23 cellular contexts compared by ENCODE assay signal in the genomic region with DNA sequence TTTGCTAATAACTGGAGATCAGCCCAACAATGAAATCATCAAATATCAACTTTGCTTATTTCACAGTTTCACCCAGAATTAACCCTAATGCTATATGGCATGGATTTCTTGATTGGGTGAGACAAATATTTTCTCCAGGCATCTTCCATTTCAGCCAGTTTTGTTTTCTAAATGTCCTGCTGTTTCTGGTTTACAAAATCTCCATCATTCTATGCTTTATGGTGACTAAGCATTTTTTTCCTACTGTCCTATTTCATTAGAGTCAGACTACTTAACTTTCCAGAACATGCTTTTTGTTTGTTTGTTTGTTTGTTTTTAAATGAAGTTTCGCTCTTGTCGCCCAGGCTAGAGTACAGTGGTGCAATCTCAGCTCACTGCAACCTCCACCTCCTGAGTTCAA. TPM values are rescaled to one million over a fixed set of nuclear protein-coding genes. Genes with fewer than 3 reads are reported as not detected.
DNase-seq lines count a peak whose midpoint lies in the region; ATAC-seq, FAIRE-seq and TF ChIP-seq lines count a peak whose summit lies in the region.
"Had no signal": no experiment of that assay in that cellular context is flagged by ENCODE, and none has a peak within 500 bp of the region (broad histone marks: within the 10 kb centered on the region; RNA-seq: fewer than 3 reads in every experiment).

No MANE protein-coding gene starts in this region.

- no peak for TF ChIP-seq POLR2A in HepG2 (IDR thresholded peaks at IDR 0.05; ENCODE audit: insufficient read depth in 1 of 2, low read depth in 2 of 2, low read length in 2 of 2)
- no peak for TF ChIP-seq POLR2A in right lobe of liver (IDR thresholded peaks at IDR 0.05)

- peaks cover 9% of the 10 kb centered on the region for H3K4me1 ChIP-seq in HepG2 (ENCODE audit: insufficient read depth, low read length)
- peaks cover 0 to 10% (median 0%) of the 10 kb centered on the region in 4 donors for H3K4me1 ChIP-seq in right lobe of liver
- H3K4me1 ChIP-seq in small intestine (ENCODE audit: control insufficient read depth in 2 of 2, insufficient read depth in 1 of 2, low read depth in 1 of 2, low read length in 1 of 2) = no peaks in the 10 kb centered on the region
- H3K4me1 ChIP-seq: BE2C; BLaER1 treated with 17β-estradiol and CSF1 and Interleukin-3, amounts not matched to agents 10 nM and 100 nM had no signal

- H3K9me3 ChIP-seq in HepG2 (ENCODE audit: low read length) (no peaks in the 10 kb centered on the region), right lobe of liver (no peaks in the 10 kb centered on the region), small intestine (ENCODE audit: control insufficient read depth, low read depth) (no peaks in the 10 kb centered on the region)
- H3K9me3 ChIP-seq: BE2C had no signal

- H3K79me2 ChIP-seq in HepG2 (ENCODE audit: insufficient read depth, low read length) = no peaks in the 10 kb centered on the region

- H3K4me2 ChIP-seq in HepG2 (ENCODE audit: low read depth, low read length) = no peak overlapping the region
- H3K4me2 ChIP-seq: BLaER1 treated with 17β-estradiol and CSF1 and Interleukin-3, amounts not matched to agents 10 nM and 100 nM had no signal

- no peak for TF ChIP-seq RAD21 in HepG2 (CRISPR knock-in tag; IDR thresholded peaks at IDR 0.05)

- in situ Hi-C loops in HepG2 (cut with HindIII; ENCODE audit: extremely low pct_ligation_motif_present, low pct_unique_long_range_greater_than_20kb) = no loop called here

- DNase-seq in HepG2 (ENCODE audit: low spot score) = no peak
- no peak for DNase-seq in right lobe of liver
- peak; percentile 24 for DNase-seq in choroid plexus epithelial cell (ENCODE audit: low read depth)
- peak; percentile 61 for DNase-seq in fibroblast of gingiva (ENCODE audit: low read depth)
- DNase-seq in small intestine = no peak
- no peak for DNase-seq in SHP77 (lab: John Stamatoyannopoulos, UW)
- DNase-seq: ACHN; AML-193; BE2C; CD4-positive, alpha-beta T cell; CD8-positive, alpha-beta memory T cell; DMS53; DMS79 treated with DMSO at 0.1 percent for 48 hours; GF-D8; GM23248; H9 had no signal

- no peak overlapping the region for H3K9ac ChIP-seq in HepG2 (ENCODE audit: insufficient read depth, low read depth, low read length)
- H3K9ac ChIP-seq: BLaER1 treated with 17β-estradiol and CSF1 and Interleukin-3, amounts not matched to agents 10 nM and 100 nM; GM23248 had no signal

- H3K36me3 ChIP-seq in HepG2 (replicated peaks in 1 of 2; ENCODE audit: control insufficient read depth in 1 of 2, insufficient read depth in 2 of 2, low read length in 2 of 2) = no peaks in the 10 kb centered on the region; a peak in 1 of 5 replicates
- H3K36me3 ChIP-seq in right lobe of liver = no peaks in the 10 kb centered on the region
- H3K36me3 ChIP-seq in small intestine (ENCODE audit: control insufficient read depth in 2 of 2, insufficient read depth in 2 of 2, low read length in 2 of 2) = no peaks in the 10 kb centered on the region
- H3K36me3 ChIP-seq: BE2C; BLaER1 treated with 17β-estradiol and CSF1 and Interleukin-3, amounts not matched to agents 10 nM and 100 nM had no signal

- intact Hi-C loops in HepG2 (cut with micrococcal nuclease; ENCODE audit: unreplicated experiment) (no loop called here), right lobe of liver (cut with DNase I) (no loop called here)

- TF ChIP-seq EP300 in HepG2 (IDR thresholded peaks at IDR 0.05; ENCODE audit: low read depth in 2 of 2, low read length in 2 of 2) (no peak), HepG2 (CRISPR knock-in tag; IDR thresholded peaks at IDR 0.05; ENCODE audit: borderline replicate concordance) (no peak)

- no peak overlapping the region for H3K4me3 ChIP-seq in HepG2 (replicated peaks in 1 of 3; ENCODE audit: insufficient read depth in 1 of 3, low read depth in 2 of 3, low read length in 3 of 3)
- H3K4me3 ChIP-seq in right lobe of liver = no peak overlapping the region
- H3K4me3 ChIP-seq in choroid plexus epithelial cell (ENCODE audit: low read depth, low read length) = no peak overlapping the region
- no peak overlapping the region for H3K4me3 ChIP-seq in small intestine (ENCODE audit: low read depth in 1 of 2, low read length in 2 of 2)
- H3K4me3 ChIP-seq: BLaER1 treated with 17β-estradiol and CSF1 and Interleukin-3, amounts not matched to agents 10 nM and 100 nM; GM23248 had no signal

- no peak for FAIRE-seq in HepG2 (lab: Jason Lieb, UNC)
- FAIRE-seq in small intestine (lab: Jason Lieb, UNC) = no peak
- FAIRE-seq: A204.1, GM12891, GM18507 had no signal

- H3K27ac ChIP-seq in HepG2 (ENCODE audit: extremely low read length, insufficient read depth, low read length) (no peak overlapping the region), right lobe of liver (no peak overlapping the region), small intestine (ENCODE audit: low read depth in 1 of 2, low read length in 1 of 2) (no peak overlapping the region)
- H3K27ac ChIP-seq: 22Rv1; BLaER1 treated with 17β-estradiol and CSF1 and Interleukin-3, amounts not matched to agents 10 nM and 100 nM; GM23248 had no signal

- H4K20me1 ChIP-seq in HepG2 (ENCODE audit: insufficient read depth, low read length) = no peaks in the 10 kb centered on the region
- H4K20me1 ChIP-seq: BLaER1 treated with 17β-estradiol and CSF1 and Interleukin-3, amounts not matched to agents 10 nM and 100 nM had no signal

- no peak overlapping the region for H2AFZ ChIP-seq in HepG2 (ENCODE audit: low read length)
- H2AFZ ChIP-seq: GM23248 had no signal

- POLR2A ChIA-PET in HepG2 (lab: Yijun Ruan, JAX) = no interaction called here

- TF ChIP-seq CTCF in HepG2 (CRISPR knock-in tag; IDR thresholded peaks at IDR 0.05) (no peak), right lobe of liver (IDR thresholded peaks at IDR 0.05) (no peak), choroid plexus epithelial cell (conservative IDR thresholded peaks at IDR 0.05; ENCODE audit: low read depth, low read length) (no peak)

- CTCF ChIA-PET in HepG2 (lab: Yijun Ruan, JAX; ENCODE audit: low intra/inter-chr PET ratio, low total read pairs) = no interaction called here

- ATAC-seq in HepG2 (no peak), right lobe of liver (no peak), HG03159 (IDR thresholded peaks at IDR 0.05; ENCODE audit: unreplicated experiment) (no peak)
- ATAC-seq: HCT116 had no signal

- BruUV-seq in HepG2 (replicated peaks; lab: Mats Ljungman, UMichigan) = no TSS peak

- peaks cover 2 to 65% of the 10 kb centered on the region in 2 experiments; a peak in 4 of 5 replicates for H3K27me3 ChIP-seq in HepG2 (ENCODE audit: control insufficient read depth in 1 of 2, insufficient read depth in 2 of 2, low read length in 2 of 2)
- H3K27me3 ChIP-seq in right lobe of liver = no peaks in the 10 kb centered on the region
- H3K27me3 ChIP-seq in small intestine (ENCODE audit: control insufficient read depth in 2 of 2, insufficient read depth in 2 of 2, low read length in 2 of 2) = no peaks in the 10 kb centered on the region
- H3K27me3 ChIP-seq: BLaER1 treated with 17β-estradiol and CSF1 and Interleukin-3, amounts not matched to agents 10 nM and 100 nM had no signal

- WGBS in HepG2 (ENCODE audit: low lambda C conversion rate) = 55% methylated on average over 2 of the region's 2 CpGs
- 100% methylated on average over 2 of the region's 2 CpGs for WGBS in right lobe of liver (ENCODE audit: insufficient coverage, low coverage, low lambda C conversion rate, missing lambda C conversion rate)
- WGBS in small intestine, 3 donors = 87 to 98% (median 95%) methylated on average over 2 of the region's 2 CpGs

TF ChIP-seq in HepG2, 621 proteins besides CTCF, POLR2A, EP300 and RAD21:
- peak; percentile 85 for TF ChIP-seq MAFF (IDR thresholded peaks at IDR 0.05; ENCODE audit: low read depth, low read length)
- TF ChIP-seq ZNF556 (CRISPR knock-in tag; IDR thresholded peaks at IDR 0.05; ENCODE audit: borderline replicate concordance) = no peak
- TF ChIP-seq EED (CRISPR knock-in tag; IDR thresholded peaks at IDR 0.05) = no peak
- peak; percentile 89 to 90 for TF ChIP-seq MAFK (conservative IDR thresholded peaks at IDR 0.05 in 1 of 2, IDR thresholded peaks at IDR 0.05 in 1 of 2; ENCODE audit: low read length in 2 of 2)
- TF ChIP-seq BRCA1 (CRISPR knock-in tag; IDR thresholded peaks at IDR 0.05) = no peak
- no peak for TF ChIP-seq LCORL (IDR thresholded peaks at IDR 0.05)
- TF ChIP-seq LCORL (CRISPR knock-in tag; IDR thresholded peaks at IDR 0.05) = no peak
- TF ChIP-seq NFE2L2 (IDR thresholded peaks at IDR 0.05; ENCODE audit: low read length) = peak; percentile 82

RNA-seq across cellular contexts. Expression of a gene that starts 59.5 kb away (rescaled TPM):
- total RNA-seq in HepG2 (2016; rRNA removed; fragmentation: Illumina TruSeq; extraction: Trizol) (22.9 and 36.6 TPM in 2 replicates), right lobe of liver (10 to 100 TPM in 5 of 6 experiments, 1 to 10 TPM in 1; 7.1 to 12.8 (median 10.5) TPM)
- 6.8 and 7.3 TPM in 2 replicates for total RNA-seq in HepG2 (2016; cell fraction: cytosol; rRNA removed; fragmentation: Illumina TruSeq; extraction: Trizol; ENCODE audit: low read depth)
- 22.6 and 31.6 TPM in 2 replicates for total RNA-seq in HepG2 (2016; cell fraction: insoluble cytoplasmic fraction; rRNA removed; fragmentation: Illumina TruSeq; extraction: Trizol)
- total RNA-seq in HepG2 (2016; cell fraction: membrane; rRNA removed; fragmentation: Illumina TruSeq; extraction: Trizol) = 7.4 and 8.0 TPM in 2 replicates
- total RNA-seq in HepG2 (2016; cell fraction: nucleus; rRNA removed; fragmentation: Illumina TruSeq; extraction: Trizol) = 22.2 and 23.8 TPM in 2 replicates
- polyA plus RNA-seq in HepG2 (2011; rRNA removed) (12.6 and 12.9 TPM in 2 replicates), small intestine (1 to 10 TPM; 4.5 to 8.9 (median 8.7) TPM)
- 9.3 and 11.0 TPM in 2 replicates for polyA plus RNA-seq in HepG2 (2011; cell fraction: cytosol; rRNA removed)
- 14.9 and 16.2 TPM in 2 replicates for polyA plus RNA-seq in HepG2 (2011; cell fraction: nucleus; rRNA removed)
- 10.6 and 14.3 TPM in 2 replicates for polyA plus RNA-seq in HepG2 (2012)
- polyA plus RNA-seq in HepG2 (2016; cell fraction: cytosol; fragmentation: Illumina TruSeq; extraction: Trizol; ENCODE audit: low read depth) = 3.4 and 4.8 TPM in 2 replicates
- 23.3 and 23.8 TPM in 2 replicates for polyA plus RNA-seq in HepG2 (2016; cell fraction: insoluble cytoplasmic fraction; fragmentation: Illumina TruSeq; extraction: Trizol; ENCODE audit: low read depth)
- polyA plus RNA-seq in HepG2 (2016; cell fraction: membrane; fragmentation: Illumina TruSeq; extraction: Trizol; ENCODE audit: low read depth) = 3.8 and 4.6 TPM in 2 replicates
- polyA plus RNA-seq in HepG2 (2016; cell fraction: nucleus; fragmentation: Illumina TruSeq; extraction: Trizol; ENCODE audit: insufficient read depth, low read depth) = 17.0 and 17.2 TPM in 2 replicates
- 28.4 and 31.4 TPM in 2 replicates for polyA minus RNA-seq in HepG2 (2011; rRNA and poly(A)+ RNA removed; ENCODE audit: low replicate concordance)
- polyA minus RNA-seq in HepG2 (2011; cell fraction: cytosol; rRNA and poly(A)+ RNA removed) = 19.6 and 19.7 TPM in 2 replicates
- 41.3 and 44.3 TPM in 2 replicates for polyA minus RNA-seq in HepG2 (2011; cell fraction: nucleus; rRNA and poly(A)+ RNA removed)

Comparison
In these comparisons a context has a peak if more than half of its experiments do, and no peak if none do; other contexts are left out.
1. DNase-seq: peak in choroid plexus epithelial cell (single experiment) and fibroblast of gingiva (single experiment); none in HepG2 (single experiment), right lobe of liver (0 of 3), small intestine (single experiment) and SHP77 (0 of 2).